19 cellular contexts compared by ENCODE assay signal in genomic region chr1:2408456-2408855, GRCh38.
"Had no signal": no experiment of that assay in that cellular context is flagged by ENCODE, and none has a peak within 500 bp of the region (broad histone marks: within the 10 kb centered on the region; RNA-seq: fewer than 3 reads in every experiment).

No MANE protein-coding gene starts in this region.

- H3K9me3 Mint-ChIP-seq: naive thymus-derived CD4-positive, alpha-beta T cell; nephron progenitor cell; stimulated activated effector memory CD8-positive, alpha-beta T cell treated with anti-CD3 and anti-CD28 coated beads, Interleukin-12 subunit alpha, Interleukin-12 subunit beta, amount 100 ng/mL, for 72 hours had no signal

- ATAC-seq: esophagus mucosa; naive thymus-derived CD4-positive, alpha-beta T cell; stimulated activated effector memory CD8-positive, alpha-beta T cell treated with anti-CD3 and anti-CD28 coated beads, Interleukin-12 subunit alpha, Interleukin-12 subunit beta, amount 100 ng/mL, for 72 hours; stimulated activated naive CD8-positive, alpha-beta T cell treated with anti-CD3 and anti-CD28 coated beads, Interleukin-15, Interleukin-2, amounts not matched to agents 100 U/mL and 50 U/mL, for 24 hours; upper lobe of right lung had no signal

- H3K4me2 ChIP-seq: smooth muscle cell had no signal

- H3K4me3 Mint-ChIP-seq: nephron progenitor cell; stimulated activated effector memory CD8-positive, alpha-beta T cell treated with anti-CD3 and anti-CD28 coated beads, Interleukin-12 subunit alpha, Interleukin-12 subunit beta, amount 100 ng/mL, for 72 hours had no signal

- H3K4me3 ChIP-seq: dorsolateral prefrontal cortex, smooth muscle cell, suprapubic skin, tibial artery, upper lobe of right lung, vagina had no signal

- H3K27me3 ChIP-seq: dorsolateral prefrontal cortex, suprapubic skin, tibial artery, upper lobe of right lung, vagina had no signal

- H3K9me3 ChIP-seq: suprapubic skin, tibial artery, upper lobe of right lung, vagina had no signal

- FAIRE-seq: endometrium, frontal cortex had no signal

- H3K4me1 Mint-ChIP-seq: stimulated activated effector memory CD8-positive, alpha-beta T cell treated with anti-CD3 and anti-CD28 coated beads, Interleukin-12 subunit alpha, Interleukin-12 subunit beta, amount 100 ng/mL, for 72 hours had no signal

- H3K27me3 Mint-ChIP-seq: naive thymus-derived CD4-positive, alpha-beta T cell had no signal

- H3K27ac ChIP-seq: dorsolateral prefrontal cortex, suprapubic skin, tibial artery, upper lobe of right lung, vagina had no signal

- DNase-seq: cortex of kidney; dorsolateral prefrontal cortex; effector CD8-positive, alpha-beta T cell; islet precursor cell; naive thymus-derived CD4-positive, alpha-beta T cell; nephron progenitor cell; posterior cingulate gyrus; stimulated activated CD4-positive, alpha-beta T cell treated with anti-CD3 and anti-CD28 coated beads, Interleukin-2, amount 100 ng/mL, for 48 hours; stimulated activated CD8-positive, alpha-beta memory T cell treated with anti-CD3 and anti-CD28 coated beads, Interleukin-4, amount 100 ng/mL, for 48 hours; stimulated activated naive CD8-positive, alpha-beta T cell treated with anti-CD3 and anti-CD28 coated beads, Interleukin-15, Interleukin-2, amounts not matched to agents 100 U/mL and 50 U/mL, for 24 hours; tibial artery; upper lobe of right lung had no signal
